Comparison of ENCODE assay signal across 15 cellular contexts in genomic region chr9:81560851-81561732, GRCh38.
DNase-seq lines count a peak whose midpoint lies in the region; ATAC-seq and TF ChIP-seq lines count a peak whose summit lies in the region.
"Had no signal": no experiment of that assay in that cellular context is flagged by ENCODE, and none has a peak within 500 bp of the region (broad histone marks: within the 10 kb centered on the region; RNA-seq: fewer than 3 reads in every experiment).

No MANE protein-coding gene starts in this region.

- peak overlapping the region; percentile 81 for H3K27ac Mint-ChIP-seq in progenitor cell of endocrine pancreas

- peaks cover 13% of the 10 kb centered on the region for H3K27me3 Mint-ChIP-seq in progenitor cell of endocrine pancreas

- no peaks in the 10 kb centered on the region for H3K36me3 ChIP-seq in tibial artery

- H3K36me3 Mint-ChIP-seq in progenitor cell of endocrine pancreas (ENCODE audit: insufficient read depth), result no peaks in the 10 kb centered on the region

- H3K9me3 Mint-ChIP-seq in progenitor cell of endocrine pancreas (ENCODE audit: low read depth), result no peaks in the 10 kb centered on the region

- no peaks in the 10 kb centered on the region for H3K9me3 ChIP-seq in tibial artery

- peak; percentile 85 for ATAC-seq in GM19351 (IDR thresholded peaks at IDR 0.05; ENCODE audit: unreplicated experiment)
- peak; percentile 74 for ATAC-seq in HG03175 (IDR thresholded peaks at IDR 0.05; ENCODE audit: unreplicated experiment)
- no peak for ATAC-seq in HG02870 (IDR thresholded peaks at IDR 0.05; ENCODE audit: unreplicated experiment)

- peaks cover 32% of the 10 kb centered on the region for H3K4me1 Mint-ChIP-seq in progenitor cell of endocrine pancreas (ENCODE audit: low read depth)

- H3K4me3 Mint-ChIP-seq in progenitor cell of endocrine pancreas (ENCODE audit: low read depth), result no peak overlapping the region

- peak; percentile 75 for DNase-seq in amniotic epithelial cell (ENCODE audit: low read depth)
- DNase-seq in progenitor cell of endocrine pancreas (ENCODE audit: low spot score, unreplicated experiment), result no peak
- DNase-seq in C1 segment of cervical spinal cord (lab: John Stamatoyannopoulos, UW), result no peak
- DNase-seq in tibial artery, result no peak
- no peak for DNase-seq in occipital lobe (lab: John Stamatoyannopoulos, UW)
- DNase-seq: activated naive CD4-positive, alpha-beta T cell treated with anti-CD3 and anti-CD28 coated beads, Interleukin-2, amount 50 U/mL, for 16 hours; cerebellar nuclear complex; hypothalamus; NCI-H1105; NCI-H526 treated with DMSO at 0.1 percent for 48 hours; SIG-M5 had no signal

- H3K27me3 ChIP-seq in tibial artery, result no peaks in the 10 kb centered on the region

- no peak overlapping the region for H3K4me3 ChIP-seq in tibial artery

- TF ChIP-seq CTCF in progenitor cell of endocrine pancreas (IDR thresholded peaks at IDR 0.05; ENCODE audit: unreplicated experiment) (no peak), tibial artery (IDR thresholded peaks at IDR 0.05) (no peak)

- H3K4me1 ChIP-seq in tibial artery, result peaks cover 0 to 17% (median 8%) of the 10 kb centered on the region in 4 donors

- intact Hi-C loops in tibial artery (cut with DNase I; ENCODE audit: low total_unique reads), result no loop called here

- no peak overlapping the region for H3K27ac ChIP-seq in tibial artery
- H3K27ac ChIP-seq: VCaP had no signal
